Comparison of ENCODE assay signal across 1 cellular context in genomic region chr13:99498304-99499161, GRCh38.
TF ChIP-seq lines count a peak whose summit lies in the region.

No MANE protein-coding gene starts in this region.

TF ChIP-seq in WTC11, 78 proteins besides CTCF, POLR2A, EP300 and RAD21 (continued from another document):
- TF ChIP-seq, protein P1, sequence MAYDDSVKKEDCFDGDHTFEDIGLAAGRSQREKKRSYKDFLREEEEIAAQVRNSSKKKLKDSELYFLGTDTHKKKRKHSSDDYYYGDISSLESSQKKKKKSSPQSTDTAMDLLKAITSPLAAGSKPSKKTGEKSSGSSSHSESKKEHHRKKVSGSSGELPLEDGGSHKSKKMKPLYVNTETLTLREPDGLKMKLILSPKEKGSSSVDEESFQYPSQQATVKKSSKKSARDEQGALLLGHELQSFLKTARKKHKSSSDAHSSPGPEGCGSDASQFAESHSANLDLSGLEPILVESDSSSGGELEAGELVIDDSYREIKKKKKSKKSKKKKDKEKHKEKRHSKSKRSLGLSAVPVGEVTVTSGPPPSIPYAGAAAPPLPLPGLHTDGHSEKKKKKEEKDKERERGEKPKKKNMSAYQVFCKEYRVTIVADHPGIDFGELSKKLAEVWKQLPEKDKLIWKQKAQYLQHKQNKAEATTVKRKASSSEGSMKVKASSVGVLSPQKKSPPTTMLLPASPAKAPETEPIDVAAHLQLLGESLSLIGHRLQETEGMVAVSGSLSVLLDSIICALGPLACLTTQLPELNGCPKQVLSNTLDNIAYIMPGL (CRISPR knock-in tag; IDR thresholded peaks at IDR 0.05), result 0 out of 2 replicates have a peak, but pooled peaks have one; percentile 31
- TF ChIP-seq KAT7 (CRISPR knock-in tag; IDR thresholded peaks at IDR 0.05; ENCODE audit: borderline replicate concordance) (no peak), IRF1 (CRISPR knock-in tag; IDR thresholded peaks at IDR 0.05) (no peak), TCF7 (CRISPR knock-in tag; IDR thresholded peaks at IDR 0.05; ENCODE audit: low read depth) (no peak), TEAD4 (CRISPR knock-in tag; IDR thresholded peaks at IDR 0.05) (no peak), CREB1 (CRISPR knock-in tag; IDR thresholded peaks at IDR 0.05) (no peak), NR1H2 (CRISPR knock-in tag; IDR thresholded peaks at IDR 0.05) (no peak), ZNF317 (CRISPR knock-in tag; IDR thresholded peaks at IDR 0.05; ENCODE audit: borderline replicate concordance, low read depth) (no peak), CBFB (CRISPR knock-in tag; IDR thresholded peaks at IDR 0.05; ENCODE audit: low read depth) (no peak), CREM (CRISPR knock-in tag; IDR thresholded peaks at IDR 0.05) (peak; percentile 89), NFE2L1 (CRISPR knock-in tag; IDR thresholded peaks at IDR 0.05) (no peak), ATF2 (CRISPR knock-in tag; IDR thresholded peaks at IDR 0.05; ENCODE audit: borderline replicate concordance, low read depth) (no peak), E2F4 (CRISPR knock-in tag; IDR thresholded peaks at IDR 0.05; ENCODE audit: borderline replicate concordance, low read depth) (no peak), TEAD1 (CRISPR knock-in tag; IDR thresholded peaks at IDR 0.05) (peak; percentile 9; the same call in 1 of the 2 replicates), OVOL2 (CRISPR knock-in tag; IDR thresholded peaks at IDR 0.05; ENCODE audit: borderline replicate concordance) (no peak), ELF4 (CRISPR knock-in tag; IDR thresholded peaks at IDR 0.05; ENCODE audit: low read depth) (no peak), ZBTB21 (CRISPR knock-in tag; IDR thresholded peaks at IDR 0.05; ENCODE audit: borderline replicate concordance) (peak; percentile 73; the same call in 1 of the 2 replicates), ATF1 (CRISPR knock-in tag; IDR thresholded peaks at IDR 0.05) (no peak), ZNF138 (CRISPR knock-in tag; conservative IDR thresholded peaks at IDR 0.05) (no peak), EMX1 (CRISPR knock-in tag; IDR thresholded peaks at IDR 0.05) (0 out of 2 replicates have a peak, but pooled peaks have one; percentile 11), ZNF263 (CRISPR knock-in tag; IDR thresholded peaks at IDR 0.05; ENCODE audit: low read depth) (no peak), ZNF671 (CRISPR knock-in tag; IDR thresholded peaks at IDR 0.05) (no peak), NFYB (CRISPR knock-in tag; conservative IDR thresholded peaks at IDR 0.05; ENCODE audit: low read depth) (no peak), FOXP1 (CRISPR knock-in tag; IDR thresholded peaks at IDR 0.05; ENCODE audit: borderline replicate concordance) (0 out of 2 replicates have a peak, but pooled peaks have one; percentile 60), MYBL2 (CRISPR knock-in tag; IDR thresholded peaks at IDR 0.05) (0 out of 2 replicates have a peak, but pooled peaks have one; percentile 55)
- TF ChIP-seq, protein P2, sequence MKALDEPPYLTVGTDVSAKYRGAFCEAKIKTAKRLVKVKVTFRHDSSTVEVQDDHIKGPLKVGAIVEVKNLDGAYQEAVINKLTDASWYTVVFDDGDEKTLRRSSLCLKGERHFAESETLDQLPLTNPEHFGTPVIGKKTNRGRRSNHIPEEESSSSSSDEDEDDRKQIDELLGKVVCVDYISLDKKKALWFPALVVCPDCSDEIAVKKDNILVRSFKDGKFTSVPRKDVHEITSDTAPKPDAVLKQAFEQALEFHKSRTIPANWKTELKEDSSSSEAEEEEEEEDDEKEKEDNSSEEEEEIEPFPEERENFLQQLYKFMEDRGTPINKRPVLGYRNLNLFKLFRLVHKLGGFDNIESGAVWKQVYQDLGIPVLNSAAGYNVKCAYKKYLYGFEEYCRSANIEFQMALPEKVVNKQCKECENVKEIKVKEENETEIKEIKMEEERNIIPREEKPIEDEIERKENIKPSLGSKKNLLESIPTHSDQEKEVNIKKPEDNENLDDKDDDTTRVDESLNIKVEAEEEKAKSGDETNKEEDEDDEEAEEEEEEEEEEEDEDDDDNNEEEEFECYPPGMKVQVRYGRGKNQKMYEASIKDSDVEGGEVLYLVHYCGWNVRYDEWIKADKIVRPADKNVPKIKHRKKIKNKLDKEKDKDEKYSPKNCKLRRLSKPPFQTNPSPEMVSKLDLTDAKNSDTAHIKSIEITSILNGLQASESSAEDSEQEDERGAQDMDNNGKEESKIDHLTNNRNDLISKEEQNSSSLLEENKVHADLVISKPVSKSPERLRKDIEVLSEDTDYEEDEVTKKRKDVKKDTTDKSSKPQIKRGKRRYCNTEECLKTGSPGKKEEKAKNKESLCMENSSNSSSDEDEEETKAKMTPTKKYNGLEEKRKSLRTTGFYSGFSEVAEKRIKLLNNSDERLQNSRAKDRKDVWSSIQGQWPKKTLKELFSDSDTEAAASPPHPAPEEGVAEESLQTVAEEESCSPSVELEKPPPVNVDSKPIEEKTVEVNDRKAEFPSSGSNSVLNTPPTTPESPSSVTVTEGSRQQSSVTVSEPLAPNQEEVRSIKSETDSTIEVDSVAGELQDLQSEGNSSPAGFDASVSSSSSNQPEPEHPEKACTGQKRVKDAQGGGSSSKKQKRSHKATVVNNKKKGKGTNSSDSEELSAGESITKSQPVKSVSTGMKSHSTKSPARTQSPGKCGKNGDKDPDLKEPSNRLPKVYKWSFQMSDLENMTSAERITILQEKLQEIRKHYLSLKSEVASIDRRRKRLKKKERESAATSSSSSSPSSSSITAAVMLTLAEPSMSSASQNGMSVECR (CRISPR knock-in tag; IDR thresholded peaks at IDR 0.05; ENCODE audit: borderline replicate concordance), result no peak
- TF ChIP-seq, protein P3, sequence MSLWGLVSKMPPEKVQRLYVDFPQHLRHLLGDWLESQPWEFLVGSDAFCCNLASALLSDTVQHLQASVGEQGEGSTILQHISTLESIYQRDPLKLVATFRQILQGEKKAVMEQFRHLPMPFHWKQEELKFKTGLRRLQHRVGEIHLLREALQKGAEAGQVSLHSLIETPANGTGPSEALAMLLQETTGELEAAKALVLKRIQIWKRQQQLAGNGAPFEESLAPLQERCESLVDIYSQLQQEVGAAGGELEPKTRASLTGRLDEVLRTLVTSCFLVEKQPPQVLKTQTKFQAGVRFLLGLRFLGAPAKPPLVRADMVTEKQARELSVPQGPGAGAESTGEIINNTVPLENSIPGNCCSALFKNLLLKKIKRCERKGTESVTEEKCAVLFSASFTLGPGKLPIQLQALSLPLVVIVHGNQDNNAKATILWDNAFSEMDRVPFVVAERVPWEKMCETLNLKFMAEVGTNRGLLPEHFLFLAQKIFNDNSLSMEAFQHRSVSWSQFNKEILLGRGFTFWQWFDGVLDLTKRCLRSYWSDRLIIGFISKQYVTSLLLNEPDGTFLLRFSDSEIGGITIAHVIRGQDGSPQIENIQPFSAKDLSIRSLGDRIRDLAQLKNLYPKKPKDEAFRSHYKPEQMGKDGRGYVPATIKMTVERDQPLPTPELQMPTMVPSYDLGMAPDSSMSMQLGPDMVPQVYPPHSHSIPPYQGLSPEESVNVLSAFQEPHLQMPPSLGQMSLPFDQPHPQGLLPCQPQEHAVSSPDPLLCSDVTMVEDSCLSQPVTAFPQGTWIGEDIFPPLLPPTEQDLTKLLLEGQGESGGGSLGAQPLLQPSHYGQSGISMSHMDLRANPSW (CRISPR knock-in tag; conservative IDR thresholded peaks at IDR 0.05; ENCODE audit: low read depth), result no peak
- TF ChIP-seq, protein P4, sequence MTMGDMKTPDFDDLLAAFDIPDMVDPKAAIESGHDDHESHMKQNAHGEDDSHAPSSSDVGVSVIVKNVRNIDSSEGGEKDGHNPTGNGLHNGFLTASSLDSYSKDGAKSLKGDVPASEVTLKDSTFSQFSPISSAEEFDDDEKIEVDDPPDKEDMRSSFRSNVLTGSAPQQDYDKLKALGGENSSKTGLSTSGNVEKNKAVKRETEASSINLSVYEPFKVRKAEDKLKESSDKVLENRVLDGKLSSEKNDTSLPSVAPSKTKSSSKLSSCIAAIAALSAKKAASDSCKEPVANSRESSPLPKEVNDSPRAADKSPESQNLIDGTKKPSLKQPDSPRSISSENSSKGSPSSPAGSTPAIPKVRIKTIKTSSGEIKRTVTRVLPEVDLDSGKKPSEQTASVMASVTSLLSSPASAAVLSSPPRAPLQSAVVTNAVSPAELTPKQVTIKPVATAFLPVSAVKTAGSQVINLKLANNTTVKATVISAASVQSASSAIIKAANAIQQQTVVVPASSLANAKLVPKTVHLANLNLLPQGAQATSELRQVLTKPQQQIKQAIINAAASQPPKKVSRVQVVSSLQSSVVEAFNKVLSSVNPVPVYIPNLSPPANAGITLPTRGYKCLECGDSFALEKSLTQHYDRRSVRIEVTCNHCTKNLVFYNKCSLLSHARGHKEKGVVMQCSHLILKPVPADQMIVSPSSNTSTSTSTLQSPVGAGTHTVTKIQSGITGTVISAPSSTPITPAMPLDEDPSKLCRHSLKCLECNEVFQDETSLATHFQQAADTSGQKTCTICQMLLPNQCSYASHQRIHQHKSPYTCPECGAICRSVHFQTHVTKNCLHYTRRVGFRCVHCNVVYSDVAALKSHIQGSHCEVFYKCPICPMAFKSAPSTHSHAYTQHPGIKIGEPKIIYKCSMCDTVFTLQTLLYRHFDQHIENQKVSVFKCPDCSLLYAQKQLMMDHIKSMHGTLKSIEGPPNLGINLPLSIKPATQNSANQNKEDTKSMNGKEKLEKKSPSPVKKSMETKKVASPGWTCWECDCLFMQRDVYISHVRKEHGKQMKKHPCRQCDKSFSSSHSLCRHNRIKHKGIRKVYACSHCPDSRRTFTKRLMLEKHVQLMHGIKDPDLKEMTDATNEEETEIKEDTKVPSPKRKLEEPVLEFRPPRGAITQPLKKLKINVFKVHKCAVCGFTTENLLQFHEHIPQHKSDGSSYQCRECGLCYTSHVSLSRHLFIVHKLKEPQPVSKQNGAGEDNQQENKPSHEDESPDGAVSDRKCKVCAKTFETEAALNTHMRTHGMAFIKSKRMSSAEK (CRISPR knock-in tag; IDR thresholded peaks at IDR 0.05; ENCODE audit: borderline replicate concordance), result no peak
- TF ChIP-seq, protein P5, sequence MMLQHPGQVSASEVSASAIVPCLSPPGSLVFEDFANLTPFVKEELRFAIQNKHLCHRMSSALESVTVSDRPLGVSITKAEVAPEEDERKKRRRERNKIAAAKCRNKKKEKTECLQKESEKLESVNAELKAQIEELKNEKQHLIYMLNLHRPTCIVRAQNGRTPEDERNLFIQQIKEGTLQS (CRISPR knock-in tag; conservative IDR thresholded peaks at IDR 0.05), result no peak
- TF ChIP-seq, protein P6, sequence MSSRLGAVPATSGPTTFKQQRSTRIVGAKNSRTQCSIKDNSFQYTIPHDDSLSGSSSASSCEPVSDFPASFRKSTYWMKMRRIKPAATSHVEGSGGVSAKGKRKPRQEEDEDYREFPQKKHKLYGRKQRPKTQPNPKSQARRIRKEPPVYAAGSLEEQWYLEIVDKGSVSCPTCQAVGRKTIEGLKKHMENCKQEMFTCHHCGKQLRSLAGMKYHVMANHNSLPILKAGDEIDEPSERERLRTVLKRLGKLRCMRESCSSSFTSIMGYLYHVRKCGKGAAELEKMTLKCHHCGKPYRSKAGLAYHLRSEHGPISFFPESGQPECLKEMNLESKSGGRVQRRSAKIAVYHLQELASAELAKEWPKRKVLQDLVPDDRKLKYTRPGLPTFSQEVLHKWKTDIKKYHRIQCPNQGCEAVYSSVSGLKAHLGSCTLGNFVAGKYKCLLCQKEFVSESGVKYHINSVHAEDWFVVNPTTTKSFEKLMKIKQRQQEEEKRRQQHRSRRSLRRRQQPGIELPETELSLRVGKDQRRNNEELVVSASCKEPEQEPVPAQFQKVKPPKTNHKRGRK (CRISPR knock-in tag; IDR thresholded peaks at IDR 0.05; ENCODE audit: borderline replicate concordance), result no peak
- TF ChIP-seq, protein P7, sequence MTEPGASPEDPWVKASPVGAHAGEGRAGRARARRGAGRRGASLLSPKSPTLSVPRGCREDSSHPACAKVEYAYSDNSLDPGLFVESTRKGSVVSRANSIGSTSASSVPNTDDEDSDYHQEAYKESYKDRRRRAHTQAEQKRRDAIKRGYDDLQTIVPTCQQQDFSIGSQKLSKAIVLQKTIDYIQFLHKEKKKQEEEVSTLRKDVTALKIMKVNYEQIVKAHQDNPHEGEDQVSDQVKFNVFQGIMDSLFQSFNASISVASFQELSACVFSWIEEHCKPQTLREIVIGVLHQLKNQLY (CRISPR knock-in tag; IDR thresholded peaks at IDR 0.05), result no peak
